In genomic region chrX:70456256-70456655, GRCh38 we compare ENCODE assay signal across 10 cellular contexts. TPM values are rescaled to one million over a fixed set of nuclear protein-coding genes. Genes with fewer than 3 reads are reported as not detected.
A peak's percentile ranks its signal among the peaks of the same experiment; 100 is the strongest.
DNase-seq lines count a peak whose midpoint lies in the region; ATAC-seq and TF ChIP-seq lines count a peak whose summit lies in the region.
"Had no signal": no experiment of that assay in that cellular context is flagged by ENCODE, and none has a peak within 500 bp of the region (broad histone marks: within the 10 kb centered on the region; RNA-seq: fewer than 3 reads in every experiment).

No MANE protein-coding gene starts in this region.

- TF ChIP-seq CTCF in parathyroid adenoma (IDR thresholded peaks at IDR 0.05), result no peak

- H3K27me3 Mint-ChIP-seq in effector memory CD8-positive, alpha-beta T cell, result no peaks in the 10 kb centered on the region

- peak overlapping the region; percentile 91 to 92 for H3K4me3 Mint-ChIP-seq in effector memory CD8-positive, alpha-beta T cell

- H3K4me1 Mint-ChIP-seq in effector memory CD8-positive, alpha-beta T cell (ENCODE audit: low read depth in 2 of 2), result peaks cover 41 to 46% of the 10 kb centered on the region in 2 donors

- H3K27ac ChIP-seq in KOPT-K1 (ENCODE audit: low read depth, low read length, poor library complexity, severe bottlenecking) (peak overlapping the region; percentile 67), parathyroid adenoma (no peak overlapping the region)

- H3K36me3 Mint-ChIP-seq in effector memory CD8-positive, alpha-beta T cell (ENCODE audit: insufficient read depth), result peaks cover 12% of the 10 kb centered on the region

- H3K4me2 ChIP-seq in parathyroid adenoma (ENCODE audit: low read length), result peak overlapping the region; percentile 78

- no peaks in the 10 kb centered on the region for H3K27me3 ChIP-seq in parathyroid adenoma (ENCODE audit: control insufficient read depth, insufficient read depth, low read length)
- H3K27me3 ChIP-seq: MG63 had no signal

- H3K27ac Mint-ChIP-seq in effector memory CD8-positive, alpha-beta T cell, result peak overlapping the region; percentile 90 to 95

- no peaks in the 10 kb centered on the region for H3K9me3 Mint-ChIP-seq in effector memory CD8-positive, alpha-beta T cell

- peaks cover 10% of the 10 kb centered on the region for H3K79me2 ChIP-seq in parathyroid adenoma

- H3K4me1 ChIP-seq in parathyroid adenoma, result peaks cover 6% of the 10 kb centered on the region

- H3K36me3 ChIP-seq in KOPT-K1 (ENCODE audit: insufficient read depth, low read length), result no peaks in the 10 kb centered on the region; the same call in 1 of the 2 replicates
- H3K36me3 ChIP-seq in parathyroid adenoma (ENCODE audit: control insufficient read depth, insufficient read depth, low read length), result no peaks in the 10 kb centered on the region
- H3K36me3 ChIP-seq: MG63 had no signal

- H3K9me3 ChIP-seq in KOPT-K1 (ENCODE audit: insufficient read depth, low read length, poor library complexity, severe bottlenecking) (no peaks in the 10 kb centered on the region), parathyroid adenoma (ENCODE audit: control insufficient read depth, low read length) (no peaks in the 10 kb centered on the region)
- H3K9me3 ChIP-seq: MG63 had no signal

- H2AFZ ChIP-seq in parathyroid adenoma, result no peak overlapping the region

- ATAC-seq in GM18870 (IDR thresholded peaks at IDR 0.05; ENCODE audit: unreplicated experiment) (peak; percentile 42), HG03342 (IDR thresholded peaks at IDR 0.05; ENCODE audit: unreplicated experiment) (no peak)
- no peak for ATAC-seq in effector memory CD8-positive, alpha-beta T cell (replicated peaks)

- peak overlapping the region; percentile 71 for H3K4me3 ChIP-seq in parathyroid adenoma (ENCODE audit: low read depth, low read length)
- H3K4me3 ChIP-seq: MG63 had no signal

- no peak overlapping the region for H3K9ac ChIP-seq in parathyroid adenoma

- DNase-seq in effector memory CD8-positive, alpha-beta T cell, result no peak
- DNase-seq in HuH-7.5 (ENCODE audit: low spot score) (no peak), LoVo (ENCODE audit: low spot score) (no peak), ureter (ENCODE audit: low spot score) (no peak)
- DNase-seq: islet precursor cell, MG63 had no signal

RNA-seq across cellular contexts. Expression of gene DLG3, which starts 11.6 kb away (rescaled TPM):
- total RNA-seq in ureter, result 34.2 TPM

RNA-seq across cellular contexts. Expression of gene GDPD2, which starts 33.1 kb away (rescaled TPM):
- total RNA-seq in ureter, result 1.5 TPM
